8 cellular contexts compared by ENCODE assay signal in the genomic region with DNA sequence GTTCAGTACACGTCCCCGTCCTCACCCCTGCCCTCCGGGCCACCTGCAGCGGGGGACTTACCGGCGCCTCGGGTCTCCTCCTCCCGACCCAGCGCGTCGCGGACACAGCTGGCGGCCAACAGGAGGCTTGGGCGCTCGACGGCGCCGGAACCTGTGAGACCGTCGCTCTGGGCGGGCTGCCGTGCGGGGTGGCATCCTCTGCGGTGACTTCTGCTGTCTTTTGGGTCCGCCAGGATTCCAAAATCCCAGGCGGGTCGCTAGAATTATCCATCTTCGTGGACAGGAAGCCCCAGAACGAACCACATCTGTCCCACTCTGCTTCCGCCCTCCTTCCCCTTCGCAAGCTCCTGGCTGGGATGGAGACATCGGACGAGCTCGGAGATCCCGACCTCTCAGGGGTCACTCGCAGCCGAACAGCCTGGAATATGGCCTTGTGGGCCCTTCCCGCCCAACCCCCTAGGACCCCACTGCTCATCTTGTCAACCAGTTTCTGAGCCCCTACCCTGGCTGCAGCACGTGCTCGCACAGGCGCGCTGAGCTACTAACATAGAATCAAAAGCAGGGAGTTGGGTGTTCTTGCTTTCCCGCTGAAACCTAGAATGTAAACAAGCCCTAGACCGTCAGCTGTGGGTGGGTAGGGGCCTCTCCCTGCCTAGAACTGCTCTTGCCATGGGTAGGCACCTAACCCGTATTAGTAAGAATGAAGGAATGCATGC. TPM values are rescaled to one million over a fixed set of nuclear protein-coding genes. Genes with fewer than 3 reads are reported as not detected.
A peak's percentile ranks its signal among the peaks of the same experiment; 100 is the strongest.
DNase-seq lines count a peak whose midpoint lies in the region; ATAC-seq and TF ChIP-seq lines count a peak whose summit lies in the region.

No MANE protein-coding gene starts in this region.

- H3K27ac ChIP-seq in prostate gland: peak overlapping the region; percentile 81 to 84

- TF ChIP-seq CTCF in foreskin fibroblast (IDR thresholded peaks at IDR 0.05; ENCODE audit: low read depth, low read length) (no peak), prostate gland (IDR thresholded peaks at IDR 0.05) (no peak)

- peak; percentile 14 for ATAC-seq in HG03342 (IDR thresholded peaks at IDR 0.05; ENCODE audit: unreplicated experiment)

- no peaks in the 10 kb centered on the region for H3K9me3 ChIP-seq in prostate gland

- H3K27me3 ChIP-seq in prostate gland (replicated peaks; ENCODE audit: insufficient read depth): no peaks in the 10 kb centered on the region

- WGBS in prostate gland: 20% methylated on average over 45 of the region's 45 CpGs

- H3K4me3 ChIP-seq in foreskin fibroblast (ENCODE audit: low read depth in 1 of 2, low read length in 2 of 2) (peak overlapping the region; percentile 81 to 96), prostate gland (peak overlapping the region; percentile 51 to 64)

- peak; percentile 72 for DNase-seq in activated effector memory CD4-positive, alpha-beta T cell treated with anti-CD3 and anti-CD28 coated beads, Interleukin-2, amount 50 U/mL, for 16 hours
- DNase-seq in activated effector memory CD4-positive, alpha-beta T cell treated with Interleukin-2 at 50 U/mL for 16 hours: no peak
- peak; percentile 16 to 26 for DNase-seq in activated CD4-positive, alpha-beta T cell treated with anti-CD3 and anti-CD28 coated beads, Interleukin-2, amount 50 U/mL, for 48 hours
- DNase-seq in foreskin fibroblast (no peak), prostate gland (ENCODE audit: low spot score) (no peak), NCI-H226 (no peak), SIG-M5 treated with dmso at 0.1 percent for 504 hours (lab: John Stamatoyannopoulos, UW; ENCODE audit: unreplicated experiment) (no peak)

- H3K4me1 ChIP-seq in prostate gland (replicated peaks): no peaks in the 10 kb centered on the region

- intact Hi-C loops in prostate gland (cut with DNase I): no loop called here

- TF ChIP-seq POLR2A in prostate gland (IDR thresholded peaks at IDR 0.05): no peak

- no peaks in the 10 kb centered on the region for H3K36me3 ChIP-seq in prostate gland

RNA-seq across cellular contexts. Expression of a gene that starts 0.9 kb away (rescaled TPM):
- 10 to 100 TPM in 1 of 2 donors, 1 to 10 TPM in 1; 1.2 to 21.1 TPM for total RNA-seq in prostate gland

RNA-seq across cellular contexts. Expression of a gene that starts 42.0 kb away (rescaled TPM):
- 10 to 100 TPM in 1 of 2 donors, 1 to 10 TPM in 1; 1.5 to 14.9 TPM for total RNA-seq in prostate gland

Comparison
In these comparisons a context has a peak if more than half of its experiments do, and no peak if none do; other contexts are left out.
1. DNase-seq: peak in activated effector memory CD4-positive, alpha-beta T cell treated with anti-CD3 and anti-CD28 coated beads, Interleukin-2, amount 50 U/mL, for 16 hours (single experiment) and activated CD4-positive, alpha-beta T cell treated with anti-CD3 and anti-CD28 coated beads, Interleukin-2, amount 50 U/mL, for 48 hours (2 of 2); none in activated effector memory CD4-positive, alpha-beta T cell treated with Interleukin-2 at 50 U/mL for 16 hours (single experiment), foreskin fibroblast (0 of 2), prostate gland (single experiment), NCI-H226 (single experiment) and SIG-M5 treated with dmso at 0.1 percent for 504 hours (single experiment).